8 cellular contexts compared by ENCODE assay signal in genomic region chr16:67936124-67936875, GRCh38. TPM values are rescaled to one million over a fixed set of nuclear protein-coding genes. Genes with fewer than 3 reads are reported as not detected.
DNase-seq lines count a peak whose midpoint lies in the region; ATAC-seq and TF ChIP-seq lines count a peak whose summit lies in the region.

TSS of gene PSMB10 (minus strand) at chr16:67936850. CDS start at chr16:67936749, 101 bp downstream.

- peak within 1 kb of the TSS; percentile 99 for H3K4me3 Mint-ChIP-seq in activated B cell treated with CpG ODN at 0.5 μM for 24 hours

- H3K27me3 Mint-ChIP-seq in activated B cell treated with CpG ODN at 0.5 μM for 24 hours: no peaks in the 10 kb centered on the region

- no peaks in the 10 kb centered on the region for H3K9me3 Mint-ChIP-seq in activated B cell treated with CpG ODN at 0.5 μM for 24 hours

- H3K36me3 ChIP-seq in HUES48 (ENCODE audit: control insufficient read depth, insufficient read depth, low read length) (peaks cover 3% of the 10 kb centered on the region; the same call in 1 of the 2 replicates), duodenal mucosa (ENCODE audit: control insufficient read depth in 1 of 2, insufficient read depth in 2 of 2, low read length in 2 of 2) (peaks cover 21 to 28% of the 10 kb centered on the region in 2 donors)

- H3K27ac ChIP-seq in HUES48 (ENCODE audit: low read depth, low read length) (peak within 1 kb of the TSS; percentile 73), duodenal mucosa (ENCODE audit: low read depth, low read length) (peak within 1 kb of the TSS; percentile 90)

- CTCF ChIA-PET in activated B cell treated with CpG ODN at 0.5 μM for 24 hours (lab: Charles Lee): interaction anchor here (0.9 to 4.0 kb wide), 8 partner anchors 9 to 120 kb away, joined by 3 to 28 read pairs (median 4); no protein-coding TSS in a partner anchor

- H3K9me3 ChIP-seq in HUES48 (ENCODE audit: control insufficient read depth, insufficient read depth, low read length) (no peaks in the 10 kb centered on the region), duodenal mucosa (ENCODE audit: control insufficient read depth in 1 of 2, low read length in 2 of 2) (no peaks in the 10 kb centered on the region)

- intact Hi-C loops in activated B cell treated with CpG ODN at 0.5 μM for 24 hours (cut with micrococcal nuclease): loop anchor here (1.0 to 2.0 kb wide), 7 partner anchors 32 to 267 kb away; partner anchors contain the start of genes DDX28, DUS2, RANBP10 and SLC12A4
- intact Hi-C loops in lower leg skin (cut with DNase I; ENCODE audit: low total_unique reads): no loop called here

- H3K4me1 ChIP-seq in HUES48 (ENCODE audit: control insufficient read depth, insufficient read depth, low read length) (peaks cover 11% of the 10 kb centered on the region), duodenal mucosa (ENCODE audit: control insufficient read depth in 1 of 2, insufficient read depth in 2 of 2, low read length in 2 of 2) (peaks cover 15 to 30% of the 10 kb centered on the region in 2 donors)

- TF ChIP-seq CTCF in activated B cell treated with CpG ODN at 0.5 μM for 24 hours (IDR thresholded peaks at IDR 0.05): no peak
- no peak for TF ChIP-seq CTCF in lower leg skin (IDR thresholded peaks at IDR 0.05)

- H3K36me3 Mint-ChIP-seq in activated B cell treated with CpG ODN at 0.5 μM for 24 hours (ENCODE audit: low read depth): peaks cover 48% of the 10 kb centered on the region

- peak in 2 of 3 donors; percentile 25 to 29 for DNase-seq in stimulated activated CD4-positive, alpha-beta T cell treated with anti-CD3 and anti-CD28 coated beads, Interleukin-12 subunit alpha, Interleukin-12 subunit beta, amount 100 ng/mL, for 48 hours (ENCODE audit: low read depth in 2 of 3, low spot score in 1 of 3)
- DNase-seq in stimulated activated CD4-positive, alpha-beta T cell treated with anti-CD3 and anti-CD28 coated beads, Interleukin-4, amount 100 ng/mL, for 4 hours: no peak
- DNase-seq in activated B cell treated with CpG ODN at 0.5 μM for 24 hours: peak; percentile 68
- DNase-seq in lower leg skin (ENCODE audit: low spot score in 2 of 2): peak; percentile 75 to 93
- DNase-seq in stimulated activated CD8-positive, alpha-beta memory T cell treated with anti-CD3 and anti-CD28 coated beads, Interleukin-12 subunit alpha, Interleukin-12 subunit beta, amount 100 ng/mL, for 4 hours (ENCODE audit: low read depth): peak; percentile 61

- peaks cover 31% of the 10 kb centered on the region for H3K4me1 Mint-ChIP-seq in activated B cell treated with CpG ODN at 0.5 μM for 24 hours

- H3K9ac ChIP-seq in HUES48 (ENCODE audit: low read depth, low read length): peak within 1 kb of the TSS; percentile 84
- peak within 1 kb of the TSS; percentile 89 to 99 for H3K9ac ChIP-seq in duodenal mucosa (ENCODE audit: low read depth in 1 of 2, low read length in 2 of 2)

- TF ChIP-seq POLR2A in lower leg skin (IDR thresholded peaks at IDR 0.05): no peak

- 0 to 1% methylated on average over 19 to 45 of the region's 54 CpGs for WGBS in lower leg skin, 2 donors

- POLR2A ChIA-PET in activated B cell treated with CpG ODN at 0.5 μM for 24 hours (lab: Charles Lee): interaction anchor here (0.5 to 3.4 kb wide), 41 partner anchors 8 to 1822 kb away, joined by 3 to 30 read pairs (median 5); partner anchors contain the start of genes ATP6V0D1, CARMIL2, DDX28 and DPEP2

- H3K27me3 ChIP-seq in HUES48 (ENCODE audit: control insufficient read depth, insufficient read depth, low read length) (no peaks in the 10 kb centered on the region), duodenal mucosa (ENCODE audit: control insufficient read depth in 1 of 2, insufficient read depth in 2 of 2, low read length in 2 of 2) (no peaks in the 10 kb centered on the region)

- H3K4me3 ChIP-seq in HUES48 (ENCODE audit: low read depth, low read length): peak within 1 kb of the TSS; percentile 99
- peak within 1 kb of the TSS; percentile 91 to 98 for H3K4me3 ChIP-seq in duodenal mucosa (ENCODE audit: low read depth in 1 of 2, low read length in 2 of 2)
- peak within 1 kb of the TSS; percentile 71 for H3K4me3 ChIP-seq in lower leg skin (ENCODE audit: low read depth, poor library complexity, severe bottlenecking)

- H3K27ac Mint-ChIP-seq in activated B cell treated with CpG ODN at 0.5 μM for 24 hours: peak within 1 kb of the TSS; percentile 98

- ATAC-seq in activated B cell treated with CpG ODN at 0.5 μM for 24 hours (ENCODE audit: low read depth) (peak; percentile 9), GM18520 (IDR thresholded peaks at IDR 0.05; ENCODE audit: unreplicated experiment) (no peak)

RNA-seq across cellular contexts. Expression of gene PSMB10, which starts in this region (rescaled TPM):
- total RNA-seq in activated B cell treated with CpG ODN at 0.5 μM for 24 hours: 202 and 232 TPM in 2 replicates
- 10 to 100 TPM; 11.4 to 20.4 (median 17.8) TPM for total RNA-seq in lower leg skin

Comparison
In these comparisons a context has a peak if more than half of its experiments do, and no peak if none do; other contexts are left out.
1. DNase-seq: peak in stimulated activated CD4-positive, alpha-beta T cell treated with anti-CD3 and anti-CD28 coated beads, Interleukin-12 subunit alpha, Interleukin-12 subunit beta, amount 100 ng/mL, for 48 hours (2 of 3), activated B cell treated with CpG ODN at 0.5 μM for 24 hours (single experiment), lower leg skin (2 of 2) and stimulated activated CD8-positive, alpha-beta memory T cell treated with anti-CD3 and anti-CD28 coated beads, Interleukin-12 subunit alpha, Interleukin-12 subunit beta, amount 100 ng/mL, for 4 hours (single experiment); none in stimulated activated CD4-positive, alpha-beta T cell treated with anti-CD3 and anti-CD28 coated beads, Interleukin-4, amount 100 ng/mL, for 4 hours (0 of 2).
2. Peak in every context shown above with its lines, with median percentiles within 50 percentile points of each other: H3K4me3 ChIP-seq.